In genomic region chr18:33944493-33944892, GRCh38 we compare ENCODE assay signal across 9 cellular contexts.
"Had no signal": no experiment of that assay in that cellular context is flagged by ENCODE, and none has a peak within 500 bp of the region (broad histone marks: within the 10 kb centered on the region; RNA-seq: fewer than 3 reads in every experiment).

No MANE protein-coding gene starts in this region.

- H3K4me2 ChIP-seq: KMS-11 had no signal

- H3K9ac ChIP-seq: GM23248, KMS-11 had no signal

- DNase-seq: GM23248, GOT3, H7, HFFc6, KBM-7 had no signal

- H3K4me3 ChIP-seq: GM23248, HAP-1 had no signal

- ATAC-seq: HCT116 had no signal

- H3K4me1 ChIP-seq: HAP-1 had no signal

- H3K27ac ChIP-seq: GM23248, KMS-11 had no signal

- H3K9me3 ChIP-seq: HAP-1 had no signal

- FAIRE-seq: HTR-8/SVneo had no signal

- H2AFZ ChIP-seq: GM23248 had no signal

- H3K36me3 ChIP-seq: HAP-1 had no signal
